Comparison of ENCODE assay signal across 12 cellular contexts in the genomic region with DNA sequence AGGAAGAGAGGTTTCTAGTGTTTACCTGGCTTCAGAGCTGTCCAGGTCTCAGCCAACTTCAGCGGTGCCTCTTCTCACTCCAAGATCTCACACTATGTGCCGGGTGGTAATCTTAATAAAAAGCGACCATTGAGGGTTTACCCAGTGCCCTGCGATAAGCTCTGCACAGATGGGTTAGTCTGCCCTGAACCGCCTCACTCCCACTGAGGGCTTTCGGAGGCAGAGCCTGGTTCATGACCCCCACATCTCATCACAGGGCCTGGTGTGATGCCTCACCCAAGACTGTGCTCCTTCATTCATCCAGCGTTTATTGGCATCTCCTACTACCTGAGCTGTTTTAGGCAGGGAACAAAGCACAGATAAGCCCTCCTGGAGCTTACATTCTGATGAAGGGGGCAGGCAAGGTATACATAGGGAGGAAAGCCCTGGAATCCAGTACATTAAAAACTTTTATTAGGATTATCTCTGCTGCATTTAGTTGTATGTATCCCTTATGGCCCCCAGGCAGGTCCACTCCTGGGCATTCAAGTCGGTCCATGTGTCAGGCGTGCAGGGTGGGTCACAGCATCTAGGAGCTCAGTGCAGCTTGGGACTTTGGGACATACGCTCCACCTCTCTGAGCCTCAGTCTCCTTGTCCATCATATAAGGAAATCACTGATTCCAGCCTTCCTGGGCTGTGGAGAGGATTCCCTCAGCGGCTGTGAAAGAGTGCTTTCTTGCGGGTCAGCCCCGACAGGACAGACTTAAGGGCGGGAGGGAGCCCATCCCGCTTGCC. TPM values are rescaled to one million over a fixed set of nuclear protein-coding genes. Genes with fewer than 3 reads are reported as not detected.
DNase-seq lines count a peak whose midpoint lies in the region; ATAC-seq, FAIRE-seq and TF ChIP-seq lines count a peak whose summit lies in the region.
"Had no signal": no experiment of that assay in that cellular context is flagged by ENCODE, and none has a peak within 500 bp of the region (broad histone marks: within the 10 kb centered on the region; RNA-seq: fewer than 3 reads in every experiment).

No MANE protein-coding gene starts in this region.

- TF ChIP-seq CTCF in A549 (IDR thresholded peaks at IDR 0.05), result no peak
- no peak for TF ChIP-seq CTCF in pancreas (IDR thresholded peaks at IDR 0.05)

- H3K9me3 ChIP-seq in A549 (no peaks in the 10 kb centered on the region), NT2/D1 (ENCODE audit: insufficient read depth, low read length) (no peaks in the 10 kb centered on the region), pancreas (no peaks in the 10 kb centered on the region)

- no peak for FAIRE-seq in A549 (lab: Jason Lieb, UNC)
- FAIRE-seq in pancreas (lab: Jason Lieb, UNC), result no peak

- no peaks in the 10 kb centered on the region; the same call in 2 of the 3 replicates for H3K4me1 ChIP-seq in A549
- peaks cover 6% of the 10 kb centered on the region for H3K4me1 ChIP-seq in NT2/D1 (ENCODE audit: insufficient read depth, insufficient read length)
- H3K4me1 ChIP-seq in pancreas, result no peaks in the 10 kb centered on the region

- DNase-seq in A549 (ENCODE audit: low read depth in 1 of 2, low spot score in 1 of 2) (no peak), NT2/D1 (ENCODE audit: low read depth, low spot score) (no peak), Right ventricle myocardium superior (no peak), pancreas (no peak), NCI-H524 (lab: John Stamatoyannopoulos, UW) (no peak), NCI-H69 (lab: John Stamatoyannopoulos, UW) (no peak), NCI-H345 treated with DMSO at 0.1 percent for 48 hours (lab: John Stamatoyannopoulos, UW; ENCODE audit: unreplicated experiment) (no peak)
- DNase-seq: left colon, NCI-H187 had no signal

- ATAC-seq in A549, result peak in 1 of 2 experiments; percentile 17; a peak in 3 of 6 replicates
- ATAC-seq in Right ventricle myocardium superior (ENCODE audit: poor library complexity), result peak; percentile 40
- peak in 2 of 4 donors; percentile 5 to 12 for ATAC-seq in pancreas
- ATAC-seq in HG02759 (IDR thresholded peaks at IDR 0.05; ENCODE audit: unreplicated experiment), result no peak
- ATAC-seq: left colon had no signal

- H3K27ac ChIP-seq in A549 (no peak overlapping the region), pancreas (peak overlapping the region in 1 of 4 donors; percentile 26)
- H3K27ac ChIP-seq: C4-2B, HL-60 had no signal

- no peak for TF ChIP-seq RAD21 in A549 (conservative IDR thresholded peaks at IDR 0.05 in 1 of 2, IDR thresholded peaks at IDR 0.05 in 1 of 2)

- H3K36me3 ChIP-seq in NT2/D1 (ENCODE audit: insufficient read depth, insufficient read length, low read length) (no peaks in the 10 kb centered on the region), pancreas (no peaks in the 10 kb centered on the region)

- intact Hi-C loops in Right ventricle myocardium superior (cut with DNase I), result no loop called here
- intact Hi-C loops in pancreas (cut with DNase I), result no loop called here

- peak overlapping the region; percentile 83 for H3K4me2 ChIP-seq in A549

- 77% methylated on average over 10 of the region's 15 CpGs for WGBS in A549 (ENCODE audit: missing lambda C conversion rate)
- WGBS in pancreas, 2 donors, result 52 to 54% methylated on average over 15 of the region's 15 CpGs

- POLR2A ChIA-PET in A549 (lab: Yijun Ruan, JAX), result no interaction called here

- TF ChIP-seq POLR2A in A549 (IDR thresholded peaks at IDR 0.05; ENCODE audit: low read length), result no peak

- H3K4me3 ChIP-seq in A549 (peak overlapping the region; percentile 34; the same call in 2 of the 3 replicates), NT2/D1 (ENCODE audit: insufficient read length, low read depth) (peak overlapping the region; percentile 65), pancreas (peak overlapping the region in 3 of 4 donors; percentile 34 to 51 (median 50))

- peak overlapping the region; percentile 70 for H3K9ac ChIP-seq in NT2/D1 (ENCODE audit: insufficient read length, low read depth)

- H3K27me3 ChIP-seq in NT2/D1 (ENCODE audit: insufficient read depth, insufficient read length) (peaks cover 66% of the 10 kb centered on the region), pancreas (no peaks in the 10 kb centered on the region)

- CTCF ChIA-PET in A549 (lab: Yijun Ruan, JAX), result interaction anchor here (1.5 to 2.1 kb wide), 2 partner anchors 95 to 198 kb away, joined by 3 to 7 read pairs; no protein-coding TSS in a partner anchor

- TF ChIP-seq EP300 in A549 (IDR thresholded peaks at IDR 0.05), result no peak

TF ChIP-seq in A549, 52 proteins besides CTCF, POLR2A, EP300 and RAD21:
- TF ChIP-seq ZSCAN20 (CRISPR knock-in tag; IDR thresholded peaks at IDR 0.05), result no peak
- TF ChIP-seq, protein P1, sequence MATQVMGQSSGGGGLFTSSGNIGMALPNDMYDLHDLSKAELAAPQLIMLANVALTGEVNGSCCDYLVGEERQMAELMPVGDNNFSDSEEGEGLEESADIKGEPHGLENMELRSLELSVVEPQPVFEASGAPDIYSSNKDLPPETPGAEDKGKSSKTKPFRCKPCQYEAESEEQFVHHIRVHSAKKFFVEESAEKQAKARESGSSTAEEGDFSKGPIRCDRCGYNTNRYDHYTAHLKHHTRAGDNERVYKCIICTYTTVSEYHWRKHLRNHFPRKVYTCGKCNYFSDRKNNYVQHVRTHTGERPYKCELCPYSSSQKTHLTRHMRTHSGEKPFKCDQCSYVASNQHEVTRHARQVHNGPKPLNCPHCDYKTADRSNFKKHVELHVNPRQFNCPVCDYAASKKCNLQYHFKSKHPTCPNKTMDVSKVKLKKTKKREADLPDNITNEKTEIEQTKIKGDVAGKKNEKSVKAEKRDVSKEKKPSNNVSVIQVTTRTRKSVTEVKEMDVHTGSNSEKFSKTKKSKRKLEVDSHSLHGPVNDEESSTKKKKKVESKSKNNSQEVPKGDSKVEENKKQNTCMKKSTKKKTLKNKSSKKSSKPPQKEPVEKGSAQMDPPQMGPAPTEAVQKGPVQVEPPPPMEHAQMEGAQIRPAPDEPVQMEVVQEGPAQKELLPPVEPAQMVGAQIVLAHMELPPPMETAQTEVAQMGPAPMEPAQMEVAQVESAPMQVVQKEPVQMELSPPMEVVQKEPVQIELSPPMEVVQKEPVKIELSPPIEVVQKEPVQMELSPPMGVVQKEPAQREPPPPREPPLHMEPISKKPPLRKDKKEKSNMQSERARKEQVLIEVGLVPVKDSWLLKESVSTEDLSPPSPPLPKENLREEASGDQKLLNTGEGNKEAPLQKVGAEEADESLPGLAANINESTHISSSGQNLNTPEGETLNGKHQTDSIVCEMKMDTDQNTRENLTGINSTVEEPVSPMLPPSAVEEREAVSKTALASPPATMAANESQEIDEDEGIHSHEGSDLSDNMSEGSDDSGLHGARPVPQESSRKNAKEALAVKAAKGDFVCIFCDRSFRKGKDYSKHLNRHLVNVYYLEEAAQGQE (IDR thresholded peaks at IDR 0.05), result no peak
- TF ChIP-seq KDM1A (IDR thresholded peaks at IDR 0.05; ENCODE audit: low read depth), result no peak
- TF ChIP-seq ZC3H11A (IDR thresholded peaks at IDR 0.05), result no peak
- no peak for TF ChIP-seq HDAC2 (IDR thresholded peaks at IDR 0.05)
- TF ChIP-seq, protein P2, sequence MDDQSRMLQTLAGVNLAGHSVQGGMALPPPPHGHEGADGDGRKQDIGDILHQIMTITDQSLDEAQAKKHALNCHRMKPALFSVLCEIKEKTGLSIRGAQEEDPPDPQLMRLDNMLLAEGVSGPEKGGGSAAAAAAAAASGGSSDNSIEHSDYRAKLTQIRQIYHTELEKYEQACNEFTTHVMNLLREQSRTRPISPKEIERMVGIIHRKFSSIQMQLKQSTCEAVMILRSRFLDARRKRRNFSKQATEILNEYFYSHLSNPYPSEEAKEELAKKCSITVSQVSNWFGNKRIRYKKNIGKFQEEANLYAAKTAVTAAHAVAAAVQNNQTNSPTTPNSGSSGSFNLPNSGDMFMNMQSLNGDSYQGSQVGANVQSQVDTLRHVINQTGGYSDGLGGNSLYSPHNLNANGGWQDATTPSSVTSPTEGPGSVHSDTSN (IDR thresholded peaks at IDR 0.05), result no peak
- no peak for TF ChIP-seq MAFK (IDR thresholded peaks at IDR 0.05; ENCODE audit: partially characterized antibody)
- TF ChIP-seq, protein P3, sequence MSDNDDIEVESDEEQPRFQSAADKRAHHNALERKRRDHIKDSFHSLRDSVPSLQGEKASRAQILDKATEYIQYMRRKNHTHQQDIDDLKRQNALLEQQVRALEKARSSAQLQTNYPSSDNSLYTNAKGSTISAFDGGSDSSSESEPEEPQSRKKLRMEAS (IDR thresholded peaks at IDR 0.05), result no peak
- no peak for TF ChIP-seq PHF8 (IDR thresholded peaks at IDR 0.05; ENCODE audit: borderline replicate concordance, low read depth)
- TF ChIP-seq ZFP36 (IDR thresholded peaks at IDR 0.05; ENCODE audit: borderline replicate concordance, partially characterized antibody), result no peak
- TF ChIP-seq RARB (CRISPR knock-in tag; IDR thresholded peaks at IDR 0.05), result no peak
- TF ChIP-seq JUN (IDR thresholded peaks at IDR 0.05), result no peak
- TF ChIP-seq CHD4 (IDR thresholded peaks at IDR 0.05; ENCODE audit: borderline replicate concordance), result no peak
- TF ChIP-seq, protein P4, sequence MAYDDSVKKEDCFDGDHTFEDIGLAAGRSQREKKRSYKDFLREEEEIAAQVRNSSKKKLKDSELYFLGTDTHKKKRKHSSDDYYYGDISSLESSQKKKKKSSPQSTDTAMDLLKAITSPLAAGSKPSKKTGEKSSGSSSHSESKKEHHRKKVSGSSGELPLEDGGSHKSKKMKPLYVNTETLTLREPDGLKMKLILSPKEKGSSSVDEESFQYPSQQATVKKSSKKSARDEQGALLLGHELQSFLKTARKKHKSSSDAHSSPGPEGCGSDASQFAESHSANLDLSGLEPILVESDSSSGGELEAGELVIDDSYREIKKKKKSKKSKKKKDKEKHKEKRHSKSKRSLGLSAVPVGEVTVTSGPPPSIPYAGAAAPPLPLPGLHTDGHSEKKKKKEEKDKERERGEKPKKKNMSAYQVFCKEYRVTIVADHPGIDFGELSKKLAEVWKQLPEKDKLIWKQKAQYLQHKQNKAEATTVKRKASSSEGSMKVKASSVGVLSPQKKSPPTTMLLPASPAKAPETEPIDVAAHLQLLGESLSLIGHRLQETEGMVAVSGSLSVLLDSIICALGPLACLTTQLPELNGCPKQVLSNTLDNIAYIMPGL (CRISPR knock-in tag; IDR thresholded peaks at IDR 0.05; ENCODE audit: borderline replicate concordance), result no peak
- no peak for TF ChIP-seq GATA3 (IDR thresholded peaks at IDR 0.05; ENCODE audit: borderline replicate concordance)

RNA-seq across cellular contexts. Expression of a gene that starts 0.6 kb away (rescaled TPM):
- polyA plus RNA-seq in A549 (2011; rRNA removed) (0.08 and 0.09 TPM in 2 replicates), A549 (2017; fragmentation: RNase III; extraction: RNeasy Plus Mini Kit Qiagen cat#74134 plus additional on column Dnase treatment) (0.09 to 0.15 TPM (median 0.12 TPM) in 3 replicates), pancreas (1 to 10 TPM; 6.7 to 7.0 TPM)
- 0.05 and 0.08 TPM in 2 replicates for polyA plus RNA-seq in A549 (2012; cell fraction: cytosol; rRNA removed)
- 0.02 and 0.18 TPM in 2 replicates for polyA plus RNA-seq in A549 (2012; cell fraction: nucleus; rRNA removed)
- 0.04 and 0.15 TPM in 2 replicates for polyA minus RNA-seq in A549 (2011; rRNA and poly(A)+ RNA removed)
- total RNA-seq in Right ventricle myocardium superior (55.9 TPM), pancreas (10 to 100 TPM in 4 of 6 donors, 1 to 10 TPM in 2; 9.4 to 43.4 (median 19.4) TPM)
